Comparison of ENCODE assay signal across 10 cellular contexts in genomic region chr11:67466962-67467771, GRCh38. TPM values are rescaled to one million over a fixed set of nuclear protein-coding genes. Genes with fewer than 3 reads are reported as not detected.
DNase-seq lines count a peak whose midpoint lies in the region; ATAC-seq and TF ChIP-seq lines count a peak whose summit lies in the region.
"Had no signal": no experiment of that assay in that cellular context is flagged by ENCODE, and none has a peak within 500 bp of the region (broad histone marks: within the 10 kb centered on the region; RNA-seq: fewer than 3 reads in every experiment).

No MANE protein-coding gene starts in this region.

- H3F3A ChIP-seq in SK-N-SH (replicated peaks; ENCODE audit: insufficient read depth): peaks cover 10% of the 10 kb centered on the region

- intact Hi-C loops in activated CD4-positive, alpha-beta memory T cell treated with anti-CD3 and anti-CD28 coated beads for 36 hours (cut with micrococcal nuclease): loop anchor here (5.0 kb wide), 1 partner anchor 40 kb away; the partner anchor contains the start of gene RPS6KB2

- H3K27me3 Mint-ChIP-seq in activated CD4-positive, alpha-beta memory T cell treated with anti-CD3 and anti-CD28 coated beads for 36 hours: no peaks in the 10 kb centered on the region
- peaks cover 8% of the 10 kb centered on the region for H3K27me3 Mint-ChIP-seq in glutamatergic neuron (ENCODE audit: unreplicated experiment)
- H3K27me3 Mint-ChIP-seq in stimulated activated naive B cell treated with anti-CD40 and anti-IgM and Interleukin-4, amounts not matched to agents 10 μg/mL and 1 μg/mL and 100 μg/mL, for 72 hours: no peaks in the 10 kb centered on the region

- TF ChIP-seq RAD21 in SK-N-SH (IDR thresholded peaks at IDR 0.05; ENCODE audit: low read length): no peak

- no peak overlapping the region for H3K9ac ChIP-seq in SK-N-SH

- peaks cover 7% of the 10 kb centered on the region; the same call in 1 of the 2 replicates for H3K79me2 ChIP-seq in SK-N-SH (ENCODE audit: insufficient read depth)

- no peaks in the 10 kb centered on the region for H3K9me3 Mint-ChIP-seq in activated CD4-positive, alpha-beta memory T cell treated with anti-CD3 and anti-CD28 coated beads for 36 hours
- H3K9me3 Mint-ChIP-seq in glutamatergic neuron (ENCODE audit: unreplicated experiment): peaks cover 7% of the 10 kb centered on the region
- no peaks in the 10 kb centered on the region for H3K9me3 Mint-ChIP-seq in stimulated activated naive B cell treated with anti-CD40 and anti-IgM and Interleukin-4, amounts not matched to agents 10 μg/mL and 1 μg/mL and 100 μg/mL, for 72 hours

- peaks cover 9 to 35% of the 10 kb centered on the region in 2 experiments; a peak in 2 of 4 replicates for H3K4me1 ChIP-seq in SK-N-SH (ENCODE audit: control insufficient read depth in 1 of 2, insufficient read depth in 2 of 2, low read depth in 1 of 2, low read length in 1 of 2)

- TF ChIP-seq CTCF in SK-N-SH (IDR thresholded peaks at IDR 0.05) (no peak), glutamatergic neuron (IDR thresholded peaks at IDR 0.05; ENCODE audit: partially characterized antibody, unreplicated experiment) (no peak)

- H3K27ac Mint-ChIP-seq in activated CD4-positive, alpha-beta memory T cell treated with anti-CD3 and anti-CD28 coated beads for 36 hours: peak overlapping the region; percentile 90
- no peak overlapping the region for H3K27ac Mint-ChIP-seq in glutamatergic neuron (ENCODE audit: unreplicated experiment)
- peak overlapping the region; percentile 96 for H3K27ac Mint-ChIP-seq in stimulated activated naive B cell treated with anti-CD40 and anti-IgM and Interleukin-4, amounts not matched to agents 10 μg/mL and 1 μg/mL and 100 μg/mL, for 72 hours

- H3K4me2 ChIP-seq in SK-N-SH: peak overlapping the region; percentile 98; the same call in 1 of the 2 replicates

- H3K4me3 ChIP-seq in SK-N-SH (ENCODE audit: low read depth in 2 of 2, low read length in 1 of 2): no peak overlapping the region

- no peaks in the 10 kb centered on the region for H3K36me3 ChIP-seq in SK-N-SH (replicated peaks in 1 of 2; ENCODE audit: control insufficient read depth in 1 of 2, insufficient read depth in 2 of 2, low read length in 1 of 2)

- no peak overlapping the region for H2AFZ ChIP-seq in SK-N-SH (ENCODE audit: low read depth)

- no peak for ATAC-seq in SK-N-SH treated with all-trans-retinoic acid at 6 μM for 48 hours
- no peak for ATAC-seq in stimulated activated naive B cell treated with anti-CD40 and anti-IgM and Interleukin-4, amounts not matched to agents 10 μg/mL and 1 μg/mL and 100 μg/mL, for 72 hours (replicated peaks)
- ATAC-seq in GM19452 (IDR thresholded peaks at IDR 0.05; ENCODE audit: unreplicated experiment): no peak
- ATAC-seq in GM18511 (IDR thresholded peaks at IDR 0.05; ENCODE audit: unreplicated experiment): no peak

- H3K4me3 Mint-ChIP-seq in activated CD4-positive, alpha-beta memory T cell treated with anti-CD3 and anti-CD28 coated beads for 36 hours: peak overlapping the region; percentile 90
- H3K4me3 Mint-ChIP-seq in glutamatergic neuron (ENCODE audit: unreplicated experiment): peak overlapping the region; percentile 89
- H3K4me3 Mint-ChIP-seq in stimulated activated naive B cell treated with anti-CD40 and anti-IgM and Interleukin-4, amounts not matched to agents 10 μg/mL and 1 μg/mL and 100 μg/mL, for 72 hours: peak overlapping the region; percentile 92 to 93

- POLR2A ChIA-PET in SK-N-SH (lab: Yijun Ruan, JAX): interaction anchor here (1.1 to 2.9 kb wide), 3 partner anchors 17 to 75 kb away, joined by 5 to 13 read pairs (median 6); partner anchors contain the start of genes PPP1CA and RAD9A
- POLR2A ChIA-PET in activated CD4-positive, alpha-beta memory T cell treated with anti-CD3 and anti-CD28 coated beads for 36 hours (lab: Charles Lee): interaction anchor here (0.7 to 4.3 kb wide), 6 partner anchors 19 to 60 kb away, joined by 3 to 35 read pairs (median 8); partner anchors contain the start of genes PITPNM1 and PTPRCAP

- CTCF ChIA-PET in SK-N-SH (lab: Yijun Ruan, JAX): interaction anchor here (0.5 to 3.4 kb wide), 4 partner anchors 38 to 122 kb away, joined by 3 to 32 read pairs (median 3); partner anchors contain the start of genes PITPNM1 and PPP1CA
- CTCF ChIA-PET in activated CD4-positive, alpha-beta memory T cell treated with anti-CD3 and anti-CD28 coated beads for 36 hours (lab: Charles Lee): interaction anchor here (1.2 to 2.5 kb wide), 6 partner anchors 17 to 116 kb away, joined by 4 to 13 read pairs (median 6); partner anchors contain the start of genes AIP and PITPNM1

- H3K9me3 ChIP-seq in SK-N-SH: no peaks in the 10 kb centered on the region

- TF ChIP-seq EP300 in SK-N-SH (IDR thresholded peaks at IDR 0.05; ENCODE audit: borderline replicate concordance in 1 of 2, low read depth in 1 of 2, low read length in 1 of 2): no peak

- WGBS in SK-N-SH (ENCODE audit: low lambda C conversion rate): 86% methylated on average over 10 of the region's 11 CpGs

- no peaks in the 10 kb centered on the region for H3K9me2 ChIP-seq in SK-N-SH

- H4K20me1 ChIP-seq in SK-N-SH (ENCODE audit: insufficient read depth): no peaks in the 10 kb centered on the region

- H3K4me1 Mint-ChIP-seq in activated CD4-positive, alpha-beta memory T cell treated with anti-CD3 and anti-CD28 coated beads for 36 hours (ENCODE audit: low read depth): peaks cover 32% of the 10 kb centered on the region
- H3K4me1 Mint-ChIP-seq in glutamatergic neuron (ENCODE audit: low read depth, unreplicated experiment): peaks cover 4% of the 10 kb centered on the region
- peaks cover 48 to 80% of the 10 kb centered on the region in 2 donors for H3K4me1 Mint-ChIP-seq in stimulated activated naive B cell treated with anti-CD40 and anti-IgM and Interleukin-4, amounts not matched to agents 10 μg/mL and 1 μg/mL and 100 μg/mL, for 72 hours

- no peak for DNase-seq in SK-N-SH
- no peak for DNase-seq in activated CD4-positive, alpha-beta memory T cell treated with anti-CD3 and anti-CD28 coated beads for 36 hours
- DNase-seq in glutamatergic neuron: no peak
- no peak for DNase-seq in stimulated activated naive B cell treated with anti-CD40 and anti-IgM and Interleukin-4, amounts not matched to agents 10 μg/mL and 1 μg/mL and 100 μg/mL, for 72 hours
- DNase-seq in C1 segment of cervical spinal cord (lab: John Stamatoyannopoulos, UW): no peak

- no peak overlapping the region; a peak in 1 of 4 replicates for H3K27ac ChIP-seq in SK-N-SH (ENCODE audit: low read depth in 2 of 2, low read length in 1 of 2)

- H3K36me3 Mint-ChIP-seq in activated CD4-positive, alpha-beta memory T cell treated with anti-CD3 and anti-CD28 coated beads for 36 hours: peaks cover 5% of the 10 kb centered on the region
- no peaks in the 10 kb centered on the region for H3K36me3 Mint-ChIP-seq in glutamatergic neuron (ENCODE audit: unreplicated experiment)
- H3K36me3 Mint-ChIP-seq in stimulated activated naive B cell treated with anti-CD40 and anti-IgM and Interleukin-4, amounts not matched to agents 10 μg/mL and 1 μg/mL and 100 μg/mL, for 72 hours: peaks cover 13 to 21% of the 10 kb centered on the region in 2 donors

- H3K27me3 ChIP-seq in SK-N-SH (ENCODE audit: insufficient read depth): no peaks in the 10 kb centered on the region

TF ChIP-seq in SK-N-SH, 30 proteins besides CTCF, POLR2A, EP300 and RAD21 (continues in another document):
- TF ChIP-seq JUND (IDR thresholded peaks at IDR 0.05) (no peak), TEAD4 (IDR thresholded peaks at IDR 0.05; ENCODE audit: borderline replicate concordance, insufficient read depth) (no peak), MAX (IDR thresholded peaks at IDR 0.05; ENCODE audit: low read depth) (no peak), ELF1 (IDR thresholded peaks at IDR 0.05) (no peak), RFX5 (IDR thresholded peaks at IDR 0.05; ENCODE audit: low read length) (no peak)

TF ChIP-seq in SK-N-SH treated with all-trans-retinoic acid at 6 μM for 48 hours, 23 proteins besides CTCF, POLR2A, EP300 and RAD21 (continues in another document):
- TF ChIP-seq CREB5 (CRISPR knock-in tag; IDR thresholded peaks at IDR 0.05; ENCODE audit: low read depth) (no peak), ESRRG (CRISPR knock-in tag; IDR thresholded peaks at IDR 0.05) (no peak)

RNA-seq across cellular contexts. Expression of gene TMEM134, which starts 1.9 kb away (rescaled TPM):
- polyA plus RNA-seq in SK-N-SH (2012; rRNA removed): 132 and 135 TPM in 2 replicates
- 90.4 and 111 TPM in 2 replicates for polyA plus RNA-seq in SK-N-SH (2012; cell fraction: cytosol; rRNA removed)
- 166 and 231 TPM in 2 replicates for polyA plus RNA-seq in SK-N-SH (2012; cell fraction: nucleus; rRNA removed)
- 10 to 100 TPM; 68.2 to 75.2 TPM for total RNA-seq in activated CD4-positive, alpha-beta memory T cell treated with anti-CD3 and anti-CD28 coated beads for 36 hours
- total RNA-seq in glutamatergic neuron (ENCODE audit: unreplicated experiment): 41.9 TPM

RNA-seq across cellular contexts. Expression of gene CABP4, which starts 12.0 kb away (rescaled TPM):
- polyA plus RNA-seq in SK-N-SH (2012; rRNA removed): not detected in 2 replicates
- not detected in 2 replicates for polyA plus RNA-seq in SK-N-SH (2012; cell fraction: cytosol; rRNA removed)
- polyA plus RNA-seq in SK-N-SH (2012; cell fraction: nucleus; rRNA removed): not detected in 2 replicates
- total RNA-seq in activated CD4-positive, alpha-beta memory T cell treated with anti-CD3 and anti-CD28 coated beads for 36 hours: 1 to 10 TPM; 1.0 to 1.2 TPM
- not detected for total RNA-seq in glutamatergic neuron (ENCODE audit: unreplicated experiment)
- total RNA-seq: temporal lobe had no signal

RNA-seq across cellular contexts. Expression of gene GPR152, which starts 14.6 kb away (rescaled TPM):
- not detected in 2 replicates for polyA plus RNA-seq in SK-N-SH (2012; rRNA removed)
- polyA plus RNA-seq in SK-N-SH (2012; cell fraction: cytosol; rRNA removed): not detected in 2 replicates
- not detected in 2 replicates for polyA plus RNA-seq in SK-N-SH (2012; cell fraction: nucleus; rRNA removed)
- total RNA-seq in activated CD4-positive, alpha-beta memory T cell treated with anti-CD3 and anti-CD28 coated beads for 36 hours: not detected
- not detected for total RNA-seq in glutamatergic neuron (ENCODE audit: unreplicated experiment)
- total RNA-seq: T-helper 1 cell treated with Interleukin-12 subunit alpha and Interleukin-12 subunit beta and Interleukin-4 antibody, amounts not matched to agents 30 ng/mL and 1 ng/mL, for 36 hours; temporal lobe had no signal

RNA-seq across cellular contexts. Expression of gene AIP, which starts 15.7 kb away (rescaled TPM):
- polyA plus RNA-seq in SK-N-SH (2012; rRNA removed): 192 and 207 TPM in 2 replicates
- polyA plus RNA-seq in SK-N-SH (2012; cell fraction: cytosol; rRNA removed): 112 and 149 TPM in 2 replicates
- 125 and 141 TPM in 2 replicates for polyA plus RNA-seq in SK-N-SH (2012; cell fraction: nucleus; rRNA removed)
- 100 to 1,000 TPM; 160 to 169 TPM for total RNA-seq in activated CD4-positive, alpha-beta memory T cell treated with anti-CD3 and anti-CD28 coated beads for 36 hours
- total RNA-seq in glutamatergic neuron (ENCODE audit: unreplicated experiment): 43.0 TPM

RNA-seq across cellular contexts. Expression of gene CORO1B, which starts 23.9 kb away (rescaled TPM):
- 195 and 220 TPM in 2 replicates for polyA plus RNA-seq in SK-N-SH (2012; rRNA removed)
- polyA plus RNA-seq in SK-N-SH (2012; cell fraction: cytosol; rRNA removed): 55.4 and 101 TPM in 2 replicates
- 184 and 233 TPM in 2 replicates for polyA plus RNA-seq in SK-N-SH (2012; cell fraction: nucleus; rRNA removed)
- total RNA-seq in activated CD4-positive, alpha-beta memory T cell treated with anti-CD3 and anti-CD28 coated beads for 36 hours: 100 to 1,000 TPM; 345 to 358 TPM
- 88.8 TPM for total RNA-seq in glutamatergic neuron (ENCODE audit: unreplicated experiment)
